Comparison of ENCODE assay signal across 1 cellular context in the genomic region with DNA sequence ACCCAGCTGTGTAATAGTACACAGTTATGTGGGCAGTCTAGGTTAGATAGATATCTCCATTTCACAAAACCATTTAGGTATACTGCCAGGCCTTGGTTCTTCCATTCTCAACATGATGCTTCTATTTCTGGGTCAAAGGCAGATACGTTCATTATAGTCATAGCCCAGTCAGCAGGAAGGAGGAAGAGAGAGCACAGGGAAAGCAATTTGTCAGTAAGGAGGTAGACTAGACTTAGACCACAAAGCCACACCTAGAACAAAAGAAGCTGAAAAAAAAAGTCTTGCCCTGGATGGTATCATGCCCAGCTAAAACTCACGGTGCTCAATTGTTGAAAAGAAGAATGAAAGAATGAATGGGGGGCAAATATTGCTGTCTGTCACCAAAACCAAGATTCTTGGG.
TF ChIP-seq lines count a peak whose summit lies in the region.

No MANE protein-coding gene starts in this region.

TF ChIP-seq in neural cell, 6 proteins besides CTCF, POLR2A, EP300 and RAD21:
- TF ChIP-seq, protein P1, sequence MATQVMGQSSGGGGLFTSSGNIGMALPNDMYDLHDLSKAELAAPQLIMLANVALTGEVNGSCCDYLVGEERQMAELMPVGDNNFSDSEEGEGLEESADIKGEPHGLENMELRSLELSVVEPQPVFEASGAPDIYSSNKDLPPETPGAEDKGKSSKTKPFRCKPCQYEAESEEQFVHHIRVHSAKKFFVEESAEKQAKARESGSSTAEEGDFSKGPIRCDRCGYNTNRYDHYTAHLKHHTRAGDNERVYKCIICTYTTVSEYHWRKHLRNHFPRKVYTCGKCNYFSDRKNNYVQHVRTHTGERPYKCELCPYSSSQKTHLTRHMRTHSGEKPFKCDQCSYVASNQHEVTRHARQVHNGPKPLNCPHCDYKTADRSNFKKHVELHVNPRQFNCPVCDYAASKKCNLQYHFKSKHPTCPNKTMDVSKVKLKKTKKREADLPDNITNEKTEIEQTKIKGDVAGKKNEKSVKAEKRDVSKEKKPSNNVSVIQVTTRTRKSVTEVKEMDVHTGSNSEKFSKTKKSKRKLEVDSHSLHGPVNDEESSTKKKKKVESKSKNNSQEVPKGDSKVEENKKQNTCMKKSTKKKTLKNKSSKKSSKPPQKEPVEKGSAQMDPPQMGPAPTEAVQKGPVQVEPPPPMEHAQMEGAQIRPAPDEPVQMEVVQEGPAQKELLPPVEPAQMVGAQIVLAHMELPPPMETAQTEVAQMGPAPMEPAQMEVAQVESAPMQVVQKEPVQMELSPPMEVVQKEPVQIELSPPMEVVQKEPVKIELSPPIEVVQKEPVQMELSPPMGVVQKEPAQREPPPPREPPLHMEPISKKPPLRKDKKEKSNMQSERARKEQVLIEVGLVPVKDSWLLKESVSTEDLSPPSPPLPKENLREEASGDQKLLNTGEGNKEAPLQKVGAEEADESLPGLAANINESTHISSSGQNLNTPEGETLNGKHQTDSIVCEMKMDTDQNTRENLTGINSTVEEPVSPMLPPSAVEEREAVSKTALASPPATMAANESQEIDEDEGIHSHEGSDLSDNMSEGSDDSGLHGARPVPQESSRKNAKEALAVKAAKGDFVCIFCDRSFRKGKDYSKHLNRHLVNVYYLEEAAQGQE (IDR thresholded peaks at IDR 0.05; ENCODE audit: borderline replicate concordance) = no peak
- peak; percentile 40 for TF ChIP-seq POLR2AphosphoS5 (IDR thresholded peaks at IDR 0.05)
